In genomic region chr2:102337012-102337411, GRCh38 we compare ENCODE assay signal across 14 cellular contexts. TPM values are rescaled to one million over a fixed set of nuclear protein-coding genes. Genes with fewer than 3 reads are reported as not detected.
A peak's percentile ranks its signal among the peaks of the same experiment; 100 is the strongest.
DNase-seq lines count a peak whose midpoint lies in the region; ATAC-seq and TF ChIP-seq lines count a peak whose summit lies in the region.
"Had no signal": no experiment of that assay in that cellular context is flagged by ENCODE, and none has a peak within 500 bp of the region (broad histone marks: within the 10 kb centered on the region; RNA-seq: fewer than 3 reads in every experiment).

No MANE protein-coding gene starts in this region.

- TF ChIP-seq CTCF in thoracic aorta (IDR thresholded peaks at IDR 0.05) = no peak
- no peak for TF ChIP-seq CTCF in lower leg skin (IDR thresholded peaks at IDR 0.05)

- no peaks in the 10 kb centered on the region for H3K9me3 ChIP-seq in thoracic aorta
- no peaks in the 10 kb centered on the region for H3K9me3 ChIP-seq in effector memory CD4-positive, alpha-beta T cell (ENCODE audit: control insufficient read depth, low read length)
- H3K9me3 ChIP-seq: pancreas had no signal

- TF ChIP-seq POLR2A in lower leg skin (IDR thresholded peaks at IDR 0.05) = no peak

- DNase-seq in OCI-M1 (lab: John Stamatoyannopoulos, UW) (peak; percentile 48), dermis blood vessel endothelial cell (peak; percentile 26), iris pigment epithelial cell (ENCODE audit: low read depth) (peak; percentile 23), thoracic aorta (ENCODE audit: low spot score) (no peak), G401 (ENCODE audit: low spot score) (no peak), lower leg skin (ENCODE audit: low spot score in 2 of 2) (no peak)
- no peak for DNase-seq in effector memory CD4-positive, alpha-beta T cell
- DNase-seq: activated CD4-positive, alpha-beta memory T cell treated with anti-CD3 and anti-CD28 coated beads for 36 hours; DMS79; KG1; NCI-H446; pancreas had no signal

- in situ Hi-C loops in G401 (cut with HindIII; ENCODE audit: low sequenced_read_pairs) = no loop called here

- ATAC-seq in thoracic aorta (ENCODE audit: insufficient number of reproducible peaks, low FRiP score, low read depth) (no peak), HG03342 (IDR thresholded peaks at IDR 0.05; ENCODE audit: unreplicated experiment) (no peak)
- ATAC-seq: SK-N-SH treated with all-trans-retinoic acid at 6 μM for 48 hours had no signal

- no peaks in the 10 kb centered on the region for H3K27me3 ChIP-seq in thoracic aorta (replicated peaks; ENCODE audit: insufficient read depth)
- H3K27me3 ChIP-seq in effector memory CD4-positive, alpha-beta T cell (replicated peaks; ENCODE audit: control insufficient read depth, insufficient read depth, low read length, poor library complexity, severe bottlenecking) = no peaks in the 10 kb centered on the region
- H3K27me3 ChIP-seq: pancreas had no signal

- peaks cover 7 to 28% of the 10 kb centered on the region in 2 donors for H3K4me1 ChIP-seq in thoracic aorta (ENCODE audit: control insufficient read depth in 1 of 2, low read depth in 2 of 2)
- no peaks in the 10 kb centered on the region for H3K4me1 ChIP-seq in effector memory CD4-positive, alpha-beta T cell (ENCODE audit: control insufficient read depth, insufficient read depth, low read length, poor library complexity, severe bottlenecking)
- H3K4me1 ChIP-seq: pancreas had no signal

- 42 to 45% methylated on average over 1 of the region's 1 CpG for WGBS in lower leg skin, 2 donors

- intact Hi-C loops in lower leg skin (cut with DNase I; ENCODE audit: low total_unique reads) = no loop called here

- peak overlapping the region; percentile 11 for H3K4me3 ChIP-seq in thoracic aorta
- no peak overlapping the region for H3K4me3 ChIP-seq in lower leg skin (ENCODE audit: low read depth, poor library complexity, severe bottlenecking)
- H3K4me3 ChIP-seq in effector memory CD4-positive, alpha-beta T cell (ENCODE audit: insufficient read depth, low read depth, low read length, poor library complexity, severe bottlenecking) = no peak overlapping the region
- H3K4me3 ChIP-seq: pancreas had no signal

- no peaks in the 10 kb centered on the region for H3K36me3 ChIP-seq in thoracic aorta
- no peaks in the 10 kb centered on the region for H3K36me3 ChIP-seq in effector memory CD4-positive, alpha-beta T cell (ENCODE audit: control insufficient read depth, insufficient read depth, low read length)
- H3K36me3 ChIP-seq: pancreas had no signal

- peak overlapping the region; percentile 29 to 30 for H3K27ac ChIP-seq in thoracic aorta
- H3K27ac ChIP-seq in effector memory CD4-positive, alpha-beta T cell (ENCODE audit: insufficient read depth, low read length, poor library complexity, severe bottlenecking) = no peak overlapping the region
- H3K27ac ChIP-seq: pancreas had no signal

RNA-seq across cellular contexts. Expression of gene IL18R1, which starts 18.6 kb away (rescaled TPM):
- total RNA-seq in dermis blood vessel endothelial cell (0.65 and 1.4 TPM in 2 replicates), thoracic aorta (10 to 100 TPM in 1 of 2 donors, 1 to 10 TPM in 1; 9.3 to 22.2 TPM), lower leg skin (1 to 10 TPM; 1.6 to 3.6 (median 2.6) TPM)
- total RNA-seq in G401 (2014; rRNA removed; shearing (Covaris generic)) = not detected in 2 replicates

RNA-seq across cellular contexts. Expression of gene IL1RL1, which starts 25.6 kb away (rescaled TPM):
- 0.17 and 2.9 TPM in 2 replicates for total RNA-seq in dermis blood vessel endothelial cell
- 10 to 100 TPM; 22.2 to 32.8 TPM for total RNA-seq in thoracic aorta
- not detected in 2 replicates for total RNA-seq in G401 (2014; rRNA removed; shearing (Covaris generic))
- 1 to 10 TPM in 3 of 4 donors, under 1 TPM in 1; 0.88 to 5.8 (median 1.9) TPM for total RNA-seq in lower leg skin

Comparison
In these comparisons a context has a peak if more than half of its experiments do, and no peak if none do; other contexts are left out.
1. DNase-seq: peak in OCI-M1 (single experiment), dermis blood vessel endothelial cell (single experiment) and iris pigment epithelial cell (single experiment); none in thoracic aorta (single experiment), G401 (single experiment), lower leg skin (0 of 2) and effector memory CD4-positive, alpha-beta T cell (0 of 3).